ENCODE assay signal across 13 cellular contexts in the genomic region with DNA sequence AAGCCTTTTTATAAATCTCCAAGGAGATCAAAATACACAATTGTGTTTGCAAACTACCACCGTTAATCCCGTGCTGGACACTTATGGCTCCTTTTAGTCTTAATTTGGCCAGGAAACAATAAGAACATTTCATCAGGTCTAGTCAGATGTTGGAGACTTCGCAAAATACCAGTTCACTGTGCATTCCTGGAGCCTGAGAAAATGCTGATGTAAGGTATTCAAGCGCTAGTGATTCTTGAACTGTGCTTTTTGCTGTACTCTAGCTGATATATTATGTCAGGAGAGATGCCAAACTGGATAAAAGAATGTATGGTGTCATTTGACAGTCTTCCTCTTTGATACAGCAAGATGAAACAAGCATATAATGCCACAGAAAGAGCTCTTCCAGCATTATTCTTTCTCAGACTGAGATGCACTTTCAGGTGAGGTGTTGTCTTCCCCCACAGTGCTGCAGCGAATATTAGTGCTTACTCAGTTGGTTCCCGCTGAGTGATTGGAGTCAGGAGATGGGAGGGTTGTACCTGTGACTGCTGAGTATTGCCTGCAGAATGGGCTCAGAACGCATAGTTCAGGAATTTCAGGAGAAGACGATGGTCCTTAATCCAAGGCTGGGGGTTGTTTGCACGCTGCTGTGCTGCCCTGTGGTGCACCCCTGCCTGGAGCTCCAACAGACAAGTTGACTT. TPM values are rescaled to one million over a fixed set of nuclear protein-coding genes. Genes with fewer than 3 reads are reported as not detected.
DNase-seq lines count a peak whose midpoint lies in the region; ATAC-seq and TF ChIP-seq lines count a peak whose summit lies in the region.
"Had no signal": no experiment of that assay in that cellular context is flagged by ENCODE, and none has a peak within 500 bp of the region (broad histone marks: within the 10 kb centered on the region; RNA-seq: fewer than 3 reads in every experiment).

No MANE protein-coding gene starts in this region.

- peaks cover 32% of the 10 kb centered on the region for H3K4me1 ChIP-seq in left ventricle myocardium inferior
- peaks cover 0 to 2% of the 10 kb centered on the region in 2 donors for H3K4me1 ChIP-seq in ascending aorta

- H3K27ac ChIP-seq in left ventricle myocardium inferior (replicated peaks): peak overlapping the region; percentile 31
- H3K27ac ChIP-seq in ascending aorta: no peak overlapping the region

- H3K4me3 ChIP-seq in left ventricle myocardium inferior (no peak overlapping the region), ascending aorta (no peak overlapping the region)

- intact Hi-C loops in left ventricle myocardium inferior (cut with micrococcal nuclease): no loop called here
- intact Hi-C loops in left ventricle myocardium superior (cut with micrococcal nuclease): no loop called here
- intact Hi-C loops in ascending aorta (cut with DNase I): no loop called here

- no peak for TF ChIP-seq CTCF in left ventricle myocardium inferior (IDR thresholded peaks at IDR 0.05; ENCODE audit: borderline replicate concordance)
- no peak for TF ChIP-seq CTCF in ascending aorta (IDR thresholded peaks at IDR 0.05)

- peak overlapping the region; percentile 23 for H3K27ac Mint-ChIP-seq in central memory CD8-positive, alpha-beta T cell (ENCODE audit: low read depth)

- no peak overlapping the region for H3K4me3 Mint-ChIP-seq in central memory CD8-positive, alpha-beta T cell
- H3K4me3 Mint-ChIP-seq: activated CD4-positive, alpha-beta T cell treated with anti-CD3 and anti-CD28 coated beads, Interleukin-2, amount 10 ng/mL, durations not matched to agents 24 days and 14 days had no signal

- peaks cover 46% of the 10 kb centered on the region for H3K36me3 Mint-ChIP-seq in central memory CD8-positive, alpha-beta T cell (ENCODE audit: insufficient read depth)

- ATAC-seq in left ventricle myocardium superior: no peak
- ATAC-seq in central memory CD8-positive, alpha-beta T cell (replicated peaks; ENCODE audit: extremely low read depth, poor library complexity, severe bottlenecking): no peak

- H3K36me3 ChIP-seq in left ventricle myocardium inferior (peaks cover 73% of the 10 kb centered on the region), ascending aorta (peaks cover 16 to 47% of the 10 kb centered on the region in 2 donors)

- H3K4me1 Mint-ChIP-seq in central memory CD8-positive, alpha-beta T cell: peaks cover 23% of the 10 kb centered on the region

- H3K27me3 ChIP-seq in left ventricle myocardium inferior (ENCODE audit: low read depth): no peaks in the 10 kb centered on the region
- H3K27me3 ChIP-seq in ascending aorta: no peaks in the 10 kb centered on the region

- peaks cover 15% of the 10 kb centered on the region for H3K9me3 ChIP-seq in left ventricle myocardium inferior (replicated peaks)
- H3K9me3 ChIP-seq in ascending aorta: peaks cover 0 to 11% of the 10 kb centered on the region in 2 donors

- peaks cover 6% of the 10 kb centered on the region for H3K9me3 Mint-ChIP-seq in central memory CD8-positive, alpha-beta T cell

- no peaks in the 10 kb centered on the region for H3K27me3 Mint-ChIP-seq in central memory CD8-positive, alpha-beta T cell
- H3K27me3 Mint-ChIP-seq: activated CD4-positive, alpha-beta T cell treated with anti-CD3 and anti-CD28 coated beads, Interleukin-2, amount 10 ng/mL, durations not matched to agents 24 days and 14 days; progenitor cell of endocrine pancreas had no signal

- DNase-seq in left ventricle myocardium inferior (no peak), left ventricle myocardium superior (no peak), kidney glomerular epithelial cell (lab: John Stamatoyannopoulos, UW) (peak; percentile 62), ascending aorta (ENCODE audit: low spot score in 2 of 2) (no peak), iPS-NIHi11 (ENCODE audit: low spot score) (no peak), NCI-H1417 (lab: John Stamatoyannopoulos, UW) (no peak)
- DNase-seq in central memory CD8-positive, alpha-beta T cell (ENCODE audit: low spot score in 2 of 2): no peak
- no peak for DNase-seq in activated naive CD4-positive, alpha-beta T cell treated with anti-CD3 and anti-CD28 coated beads, Interleukin-2, amount 50 U/mL, for 16 hours
- DNase-seq: activated CD4-positive, alpha-beta T cell treated with anti-CD3 and anti-CD28 coated beads, Interleukin-2, amount 10 ng/mL, durations not matched to agents 24 days and 14 days; activated naive CD4-positive, alpha-beta T cell treated with Interleukin-2 at 50 U/mL for 16 hours; HCEC 1CT; NCI-H526 had no signal

RNA-seq across cellular contexts. Expression of gene OGDH, which starts 59.2 kb away (rescaled TPM):
- total RNA-seq in left ventricle myocardium inferior: 677 TPM
- 701 TPM for total RNA-seq in left ventricle myocardium superior
- 117 TPM for total RNA-seq in ascending aorta
